15 cellular contexts compared by ENCODE assay signal in genomic region chr16:89123001-89123830, GRCh38. TPM values are rescaled to one million over a fixed set of nuclear protein-coding genes. Genes with fewer than 3 reads are reported as not detected.
DNase-seq lines count a peak whose midpoint lies in the region; ATAC-seq and TF ChIP-seq lines count a peak whose summit lies in the region.
"Had no signal": no experiment of that assay in that cellular context is flagged by ENCODE, and none has a peak within 500 bp of the region (broad histone marks: within the 10 kb centered on the region; RNA-seq: fewer than 3 reads in every experiment).

No MANE protein-coding gene starts in this region.

- POLR2A ChIA-PET in activated CD8-positive, alpha-beta T cell treated with anti-CD3 and anti-CD28 coated beads, Interleukin-2, amount 10 ng/mL, durations not matched to agents 7 days and 5 days (lab: Charles Lee) = interaction anchor here (1.9 kb wide), 1 partner anchor 27 kb away, joined by 6 read pairs; no protein-coding TSS in a partner anchor

- DNase-seq in DMS53 (lab: John Stamatoyannopoulos, UW) (peak; percentile 26), DMS53 treated with DMSO at 0.1 percent for 48 hours (lab: John Stamatoyannopoulos, UW; ENCODE audit: unreplicated experiment) (no peak), ELR (ENCODE audit: low read depth) (peak; percentile 7), lower lobe of right lung (peak; percentile 24), germinal center (ENCODE audit: low spot score) (no peak), glomerular visceral epithelial cell (ENCODE audit: extremely low spot score) (no peak)
- DNase-seq in activated CD8-positive, alpha-beta T cell treated with anti-CD3 and anti-CD28 coated beads, Interleukin-2, amount 10 ng/mL, durations not matched to agents 7 days and 5 days = no peak
- DNase-seq: NCI-H1694 treated with DMSO at 0.1 percent for 48 hours had no signal

- no peaks in the 10 kb centered on the region for H3K9me3 Mint-ChIP-seq in activated CD8-positive, alpha-beta T cell treated with anti-CD3 and anti-CD28 coated beads, Interleukin-2, amount 10 ng/mL, durations not matched to agents 7 days and 5 days (ENCODE audit: insufficient read depth)

- no peaks in the 10 kb centered on the region for H3K27me3 ChIP-seq in lower lobe of right lung (ENCODE audit: low read depth)

- H3K4me3 Mint-ChIP-seq in activated CD8-positive, alpha-beta T cell treated with anti-CD3 and anti-CD28 coated beads, Interleukin-2, amount 10 ng/mL, durations not matched to agents 7 days and 5 days = no peak overlapping the region

- ATAC-seq in activated CD8-positive, alpha-beta T cell treated with anti-CD3 and anti-CD28 coated beads, Interleukin-2, amount 10 ng/mL, durations not matched to agents 7 days and 5 days = no peak
- no peak for ATAC-seq in lower lobe of right lung
- no peak for ATAC-seq in SK-N-SH treated with all-trans-retinoic acid at 6 μM for 48 hours
- ATAC-seq: Panc1, sciatic nerve had no signal

- peaks cover 19% of the 10 kb centered on the region for H3K4me1 Mint-ChIP-seq in activated CD8-positive, alpha-beta T cell treated with anti-CD3 and anti-CD28 coated beads, Interleukin-2, amount 10 ng/mL, durations not matched to agents 7 days and 5 days (ENCODE audit: low read depth)

- TF ChIP-seq CTCF in lower lobe of right lung (IDR thresholded peaks at IDR 0.05) = no peak

- intact Hi-C loops in lower lobe of right lung (cut with DNase I) = no loop called here

- H3K27me3 Mint-ChIP-seq in activated CD8-positive, alpha-beta T cell treated with anti-CD3 and anti-CD28 coated beads, Interleukin-2, amount 10 ng/mL, durations not matched to agents 7 days and 5 days (ENCODE audit: low read depth) = no peaks in the 10 kb centered on the region

- H3K9me3 ChIP-seq in lower lobe of right lung = no peaks in the 10 kb centered on the region
- H3K9me3 ChIP-seq: HAP-1 had no signal

- H3K36me3 ChIP-seq in lower lobe of right lung = peaks cover 54% of the 10 kb centered on the region

- CTCF ChIA-PET in activated CD8-positive, alpha-beta T cell treated with anti-CD3 and anti-CD28 coated beads, Interleukin-2, amount 10 ng/mL, durations not matched to agents 7 days and 5 days (lab: Charles Lee) = no interaction called here

- peak overlapping the region; percentile 6 for H3K4me3 ChIP-seq in lower lobe of right lung
- H3K4me3 ChIP-seq: HAP-1 had no signal

- H3K27ac Mint-ChIP-seq in activated CD8-positive, alpha-beta T cell treated with anti-CD3 and anti-CD28 coated beads, Interleukin-2, amount 10 ng/mL, durations not matched to agents 7 days and 5 days = peak overlapping the region; percentile 39

- H3K36me3 Mint-ChIP-seq in activated CD8-positive, alpha-beta T cell treated with anti-CD3 and anti-CD28 coated beads, Interleukin-2, amount 10 ng/mL, durations not matched to agents 7 days and 5 days (ENCODE audit: low read depth) = peaks cover 47% of the 10 kb centered on the region

- H3K4me1 ChIP-seq in lower lobe of right lung = peaks cover 7% of the 10 kb centered on the region
- H3K4me1 ChIP-seq: HAP-1 had no signal

- peak overlapping the region; percentile 60 for H3K27ac ChIP-seq in lower lobe of right lung
- H3K27ac ChIP-seq: 22Rv1, epithelial cell of prostate had no signal

TF ChIP-seq in SK-N-SH treated with all-trans-retinoic acid at 6 μM for 48 hours, 23 proteins besides CTCF, POLR2A, EP300 and RAD21:
- TF ChIP-seq ZNF70 (CRISPR knock-in tag; IDR thresholded peaks at IDR 0.05) = no peak

RNA-seq across cellular contexts. Expression of gene ACSF3, which starts 29.6 kb away (rescaled TPM):
- total RNA-seq in activated CD8-positive, alpha-beta T cell treated with anti-CD3 and anti-CD28 coated beads, Interleukin-2, amount 10 ng/mL, durations not matched to agents 7 days and 5 days = 10 to 100 TPM; 38.6 to 45.1 TPM
- total RNA-seq in lower lobe of right lung = 31.7 TPM

RNA-seq across cellular contexts. Expression of gene CDH15, which starts 48.3 kb away (rescaled TPM):
- total RNA-seq in activated CD8-positive, alpha-beta T cell treated with anti-CD3 and anti-CD28 coated beads, Interleukin-2, amount 10 ng/mL, durations not matched to agents 7 days and 5 days = not detected
- total RNA-seq in lower lobe of right lung = 0.50 TPM
- total RNA-seq: mononuclear cell had no signal

Comparison
In these comparisons a context has a peak if more than half of its experiments do, and no peak if none do; other contexts are left out.
1. DNase-seq: peak in DMS53 (single experiment), ELR (single experiment) and lower lobe of right lung (single experiment); none in DMS53 treated with DMSO at 0.1 percent for 48 hours (single experiment), activated CD8-positive, alpha-beta T cell treated with anti-CD3 and anti-CD28 coated beads, Interleukin-2, amount 10 ng/mL, durations not matched to agents 7 days and 5 days (single experiment), germinal center (single experiment) and glomerular visceral epithelial cell (single experiment).